In genomic region chr16:74730049-74730683, GRCh38 we compare ENCODE assay signal across 1 cellular context.
A peak's percentile ranks its signal among the peaks of the same experiment; 100 is the strongest.
TF ChIP-seq lines count a peak whose summit lies in the region.

No MANE protein-coding gene starts in this region.

TF ChIP-seq in HepG2, 621 proteins besides CTCF, POLR2A, EP300 and RAD21 (continued from another document):
- TF ChIP-seq ZNF224 (CRISPR knock-in tag; IDR thresholded peaks at IDR 0.05): no peak
- no peak for TF ChIP-seq MATR3 (CRISPR knock-in tag; IDR thresholded peaks at IDR 0.05)
- TF ChIP-seq ZBTB26 (CRISPR knock-in tag; IDR thresholded peaks at IDR 0.05; ENCODE audit: borderline replicate concordance): no peak
- TF ChIP-seq ISL2 (CRISPR knock-in tag; IDR thresholded peaks at IDR 0.05): no peak
- TF ChIP-seq ZNF101 (CRISPR knock-in tag; IDR thresholded peaks at IDR 0.05; ENCODE audit: borderline replicate concordance, low read depth): no peak
- no peak for TF ChIP-seq SPEN (CRISPR knock-in tag; IDR thresholded peaks at IDR 0.05; ENCODE audit: low read depth)
- no peak for TF ChIP-seq HCFC1 (IDR thresholded peaks at IDR 0.05; ENCODE audit: low read depth, low read length)
- TF ChIP-seq THAP11 (CRISPR knock-in tag; IDR thresholded peaks at IDR 0.05): no peak
- no peak for TF ChIP-seq POGZ (CRISPR knock-in tag; IDR thresholded peaks at IDR 0.05)
- TF ChIP-seq SP5 (CRISPR knock-in tag; IDR thresholded peaks at IDR 0.05; ENCODE audit: borderline replicate concordance, low read depth): no peak
- TF ChIP-seq HMG20A (CRISPR knock-in tag; IDR thresholded peaks at IDR 0.05; ENCODE audit: borderline replicate concordance): no peak
- no peak for TF ChIP-seq SNRNP70 (IDR thresholded peaks at IDR 0.05; ENCODE audit: low read depth, low read length)
- no peak for TF ChIP-seq NFE2L2 (IDR thresholded peaks at IDR 0.05; ENCODE audit: low read length)
- no peak for TF ChIP-seq GMEB2 (CRISPR knock-in tag; IDR thresholded peaks at IDR 0.05; ENCODE audit: low read depth)
- no peak for TF ChIP-seq ZBTB3 (CRISPR knock-in tag; IDR thresholded peaks at IDR 0.05; ENCODE audit: borderline replicate concordance, low read depth)
- no peak for TF ChIP-seq ZBTB46 (CRISPR knock-in tag; IDR thresholded peaks at IDR 0.05; ENCODE audit: borderline replicate concordance)
- peak; percentile 13; the same call in 1 of the 2 replicates for TF ChIP-seq ZNF292 (CRISPR knock-in tag; IDR thresholded peaks at IDR 0.05; ENCODE audit: borderline replicate concordance, low read depth)
- no peak for TF ChIP-seq MED8 (CRISPR knock-in tag; IDR thresholded peaks at IDR 0.05; ENCODE audit: insufficient replicate concordance)
- TF ChIP-seq U2AF1 (optimal IDR thresholded peaks at IDR 0.05; ENCODE audit: low read depth, low read length): no peak
- TF ChIP-seq CENPBD1 (CRISPR knock-in tag; IDR thresholded peaks at IDR 0.05; ENCODE audit: borderline replicate concordance, low read depth): no peak
- no peak for TF ChIP-seq NKX3-1 (CRISPR knock-in tag; IDR thresholded peaks at IDR 0.05)
- TF ChIP-seq THAP8 (CRISPR knock-in tag; IDR thresholded peaks at IDR 0.05; ENCODE audit: borderline replicate concordance): no peak
- TF ChIP-seq ZC3H4 (CRISPR knock-in tag; IDR thresholded peaks at IDR 0.05; ENCODE audit: borderline replicate concordance): no peak
- no peak for TF ChIP-seq HNRNPK (IDR thresholded peaks at IDR 0.05; ENCODE audit: low read depth, low read length, poor library complexity, severe bottlenecking)
- no peak for TF ChIP-seq RFXAP (CRISPR knock-in tag; IDR thresholded peaks at IDR 0.05; ENCODE audit: borderline replicate concordance)
- TF ChIP-seq ETV5 (CRISPR knock-in tag; IDR thresholded peaks at IDR 0.05; ENCODE audit: borderline replicate concordance): no peak
- no peak for TF ChIP-seq SYNCRIP (IDR thresholded peaks at IDR 0.05; ENCODE audit: insufficient read depth, low read depth, low read length)
- TF ChIP-seq ZBTB2 (CRISPR knock-in tag; IDR thresholded peaks at IDR 0.05; ENCODE audit: low read depth): no peak
- TF ChIP-seq ZBTB20 (CRISPR knock-in tag; IDR thresholded peaks at IDR 0.05; ENCODE audit: borderline replicate concordance, low read depth): no peak
- no peak for TF ChIP-seq KLF13 (CRISPR knock-in tag; IDR thresholded peaks at IDR 0.05)
- TF ChIP-seq ISX (CRISPR knock-in tag; conservative IDR thresholded peaks at IDR 0.05): no peak
- TF ChIP-seq ZNF562 (CRISPR knock-in tag; IDR thresholded peaks at IDR 0.05; ENCODE audit: borderline replicate concordance): no peak
- TF ChIP-seq KLF9 (CRISPR knock-in tag; IDR thresholded peaks at IDR 0.05; ENCODE audit: low read depth): no peak
- TF ChIP-seq ZNF407 (CRISPR knock-in tag; IDR thresholded peaks at IDR 0.05; ENCODE audit: not compliant biosample characterization): no peak
- TF ChIP-seq PCBP2 (optimal IDR thresholded peaks at IDR 0.05; ENCODE audit: low read depth, low read length, poor library complexity, severe bottlenecking): no peak
- TF ChIP-seq TP53 (CRISPR knock-in tag; conservative IDR thresholded peaks at IDR 0.05): no peak
- 0 out of 2 replicates have a peak, but pooled peaks have one; percentile 37 for TF ChIP-seq KDM5B (CRISPR knock-in tag; IDR thresholded peaks at IDR 0.05; ENCODE audit: borderline replicate concordance)
- TF ChIP-seq JDP2 (CRISPR knock-in tag; IDR thresholded peaks at IDR 0.05; ENCODE audit: borderline replicate concordance): no peak
- no peak for TF ChIP-seq SMAD3 (CRISPR knock-in tag; IDR thresholded peaks at IDR 0.05)
- 0 out of 2 replicates have a peak, but pooled peaks have one; percentile 25 for TF ChIP-seq ZNF891 (CRISPR knock-in tag; IDR thresholded peaks at IDR 0.05)
- TF ChIP-seq CBX2 (IDR thresholded peaks at IDR 0.05; ENCODE audit: low read depth, low read length): no peak
- TF ChIP-seq CBX2 (CRISPR knock-in tag; IDR thresholded peaks at IDR 0.05; ENCODE audit: low read depth): no peak
- no peak for TF ChIP-seq CC2D1A (CRISPR knock-in tag; IDR thresholded peaks at IDR 0.05)
